Comparison of ENCODE assay signal across 20 cellular contexts in the genomic region with DNA sequence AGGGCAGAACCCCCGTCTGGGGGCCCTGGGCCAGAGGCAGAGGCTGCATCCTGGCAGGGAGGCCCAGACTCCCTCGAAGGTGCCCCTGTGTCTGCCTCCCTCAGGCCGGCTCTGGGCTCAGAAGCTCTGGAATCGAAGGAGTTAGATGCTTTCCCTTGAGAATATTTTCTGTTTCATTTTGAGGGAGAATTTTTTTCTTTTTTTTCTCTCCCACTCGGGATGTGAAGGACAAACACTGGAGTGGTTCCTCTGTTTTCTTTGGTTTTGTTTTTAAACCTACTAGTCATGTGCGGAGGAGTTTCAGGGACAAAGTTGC. TPM values are rescaled to one million over a fixed set of nuclear protein-coding genes. Genes with fewer than 3 reads are reported as not detected.
"Had no signal": no experiment of that assay in that cellular context is flagged by ENCODE, and none has a peak within 500 bp of the region (broad histone marks: within the 10 kb centered on the region; RNA-seq: fewer than 3 reads in every experiment).

No MANE protein-coding gene starts in this region.

- ATAC-seq: activated CD8-positive, alpha-beta T cell treated with anti-CD3 and anti-CD28 coated beads for 36 hours; activated naive CD8-positive, alpha-beta T cell treated with anti-CD3 and anti-CD28 coated beads, Interleukin-2, amount 50 U/mL, for 24 hours; T-cell had no signal

- H3K9me3 ChIP-seq: SK-N-SH had no signal

- H3K4me1 ChIP-seq: parathyroid adenoma had no signal

- H3K4me3 Mint-ChIP-seq: activated B cell treated with CpG ODN at 0.5 μM for 24 hours; activated CD8-positive, alpha-beta T cell treated with anti-CD3 and anti-CD28 coated beads for 36 hours; activated naive CD8-positive, alpha-beta T cell treated with anti-CD3 and anti-CD28 coated beads, Interleukin-2, amount 50 U/mL, for 24 hours; T-cell had no signal

- H3K27ac ChIP-seq: parathyroid adenoma had no signal

- H3K4me1 Mint-ChIP-seq: activated B cell treated with CpG ODN at 0.5 μM for 24 hours; activated naive CD8-positive, alpha-beta T cell treated with anti-CD3 and anti-CD28 coated beads, Interleukin-2, amount 50 U/mL, for 24 hours; T-cell had no signal

- H3K36me3 Mint-ChIP-seq: T-cell had no signal

- H3K9me3 Mint-ChIP-seq: activated B cell treated with CpG ODN at 0.5 μM for 24 hours; activated CD8-positive, alpha-beta T cell treated with anti-CD3 and anti-CD28 coated beads for 36 hours; activated naive CD8-positive, alpha-beta T cell treated with anti-CD3 and anti-CD28 coated beads, Interleukin-2, amount 50 U/mL, for 24 hours; T-cell had no signal

- DNase-seq: activated B cell treated with CpG ODN at 0.5 μM for 24 hours; activated CD4-positive, alpha-beta T cell treated with anti-CD3 and anti-CD28 coated beads for 48 hours; activated CD8-positive, alpha-beta T cell treated with anti-CD3 and anti-CD28 coated beads for 36 hours; activated naive CD4-positive, alpha-beta T cell treated with Interleukin-2 at 50 U/mL for 16 hours; activated naive CD8-positive, alpha-beta T cell treated with anti-CD3 and anti-CD28 coated beads, Interleukin-2, amount 50 U/mL, for 24 hours; activated T-cell treated with anti-CD3 and anti-CD28 coated beads, Interleukin-2, amount 50 U/mL, for 1 hour; cerebellar nuclear complex; dermis blood vessel endothelial cell; effector memory CD4-positive, alpha-beta T cell; foreskin fibroblast; retina; SHP77 treated with DMSO at 0.1 percent for 48 hours; SK-N-SH; stimulated activated CD8-positive, alpha-beta memory T cell treated with anti-CD3 and anti-CD28 coated beads, Interleukin-4, amount 100 ng/mL, for 48 hours; stimulated activated naive CD4-positive, alpha-beta T cell; T-cell; trophoblast cell had no signal

- H3K27me3 Mint-ChIP-seq: activated B cell treated with CpG ODN at 0.5 μM for 24 hours; activated CD8-positive, alpha-beta T cell treated with anti-CD3 and anti-CD28 coated beads for 36 hours had no signal

- H3K27ac Mint-ChIP-seq: activated B cell treated with CpG ODN at 0.5 μM for 24 hours; activated CD8-positive, alpha-beta T cell treated with anti-CD3 and anti-CD28 coated beads for 36 hours; activated naive CD8-positive, alpha-beta T cell treated with anti-CD3 and anti-CD28 coated beads, Interleukin-2, amount 50 U/mL, for 24 hours; activated T-helper 2 cell treated with anti-CD3 and anti-CD28 coated beads, Interferon-gamma antibody, Interleukin-2, Interleukin-4, amounts not matched to agents 10 μg/mL and 5 μg/mL and 100 μg/mL, durations not matched to agents 14 hours and 24 hours and 36 hours; T-cell had no signal

RNA-seq across cellular contexts. Expression of gene PRDM16, which starts 44.7 kb away (rescaled TPM):
- total RNA-seq: activated B cell treated with CpG ODN at 0.5 μM for 24 hours; activated T-helper 2 cell treated with anti-CD3 and anti-CD28 coated beads, Interferon-gamma antibody, Interleukin-2, Interleukin-4, amounts not matched to agents 10 μg/mL and 5 μg/mL and 100 μg/mL, durations not matched to agents 14 hours and 24 hours and 36 hours; dermis blood vessel endothelial cell; mononuclear cell had no signal
